ENCODE assay signal across 2 cellular contexts in the genomic region with DNA sequence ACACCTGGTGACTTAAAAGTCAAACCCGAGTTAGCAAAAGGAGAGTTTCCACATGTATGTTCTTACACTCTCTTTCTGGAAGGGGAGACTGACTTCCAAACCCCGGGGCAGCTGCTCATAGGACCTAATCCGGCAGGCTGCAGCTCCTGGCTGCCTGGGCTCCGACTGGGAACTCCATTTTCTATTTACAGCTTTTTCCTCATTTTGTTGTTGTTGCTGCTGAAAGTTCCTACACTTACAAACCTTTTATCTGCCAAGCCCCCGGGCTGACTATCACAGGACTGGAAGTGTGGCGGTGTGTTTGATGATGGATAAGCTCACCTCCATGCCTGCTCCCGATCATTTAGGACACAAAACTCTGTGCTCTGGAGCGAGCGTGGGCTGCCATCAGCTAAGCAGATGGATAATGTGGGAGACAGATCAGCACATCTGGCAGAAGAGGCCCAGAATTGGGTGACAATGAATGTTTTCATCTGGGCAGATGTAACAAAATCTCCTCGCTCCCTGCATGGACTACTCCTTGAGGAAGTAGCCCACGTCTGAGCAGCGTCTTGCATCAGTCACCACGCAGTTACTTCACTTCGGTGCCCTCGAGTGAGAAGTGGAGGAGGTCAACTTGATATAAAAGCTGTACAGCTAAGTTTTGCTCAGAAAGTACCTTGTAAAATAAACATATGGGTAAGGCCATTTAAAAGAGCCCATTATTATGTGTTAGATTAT.
TF ChIP-seq lines count a peak whose summit lies in the region.

No MANE protein-coding gene starts in this region.

TF ChIP-seq in IMR-90, 13 proteins besides CTCF, POLR2A, EP300 and RAD21:
- TF ChIP-seq NFE2L2 (IDR thresholded peaks at IDR 0.05; ENCODE audit: low read depth, low read length) (no peak), BHLHE40 (IDR thresholded peaks at IDR 0.05; ENCODE audit: low read depth, low read length) (no peak), RFX5 (IDR thresholded peaks at IDR 0.05; ENCODE audit: low read depth, low read length) (no peak), CHD1 (IDR thresholded peaks at IDR 0.05; ENCODE audit: low read depth, low read length) (no peak), SMC3 (IDR thresholded peaks at IDR 0.05; ENCODE audit: low read depth, low read length) (no peak), MAFK (IDR thresholded peaks at IDR 0.05; ENCODE audit: low read depth, low read length) (no peak), MXI1 (IDR thresholded peaks at IDR 0.05; ENCODE audit: borderline replicate concordance, low read depth, low read length) (no peak), MAZ (IDR thresholded peaks at IDR 0.05; ENCODE audit: borderline replicate concordance, low read depth, low read length) (no peak)
- TF ChIP-seq, protein P1, sequence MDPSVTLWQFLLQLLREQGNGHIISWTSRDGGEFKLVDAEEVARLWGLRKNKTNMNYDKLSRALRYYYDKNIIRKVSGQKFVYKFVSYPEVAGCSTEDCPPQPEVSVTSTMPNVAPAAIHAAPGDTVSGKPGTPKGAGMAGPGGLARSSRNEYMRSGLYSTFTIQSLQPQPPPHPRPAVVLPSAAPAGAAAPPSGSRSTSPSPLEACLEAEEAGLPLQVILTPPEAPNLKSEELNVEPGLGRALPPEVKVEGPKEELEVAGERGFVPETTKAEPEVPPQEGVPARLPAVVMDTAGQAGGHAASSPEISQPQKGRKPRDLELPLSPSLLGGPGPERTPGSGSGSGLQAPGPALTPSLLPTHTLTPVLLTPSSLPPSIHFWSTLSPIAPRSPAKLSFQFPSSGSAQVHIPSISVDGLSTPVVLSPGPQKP (IDR thresholded peaks at IDR 0.05; ENCODE audit: borderline replicate concordance, low read depth, low read length), result no peak

TF ChIP-seq in GM23338, 12 proteins besides CTCF, POLR2A, EP300 and RAD21:
- TF ChIP-seq, protein P2, sequence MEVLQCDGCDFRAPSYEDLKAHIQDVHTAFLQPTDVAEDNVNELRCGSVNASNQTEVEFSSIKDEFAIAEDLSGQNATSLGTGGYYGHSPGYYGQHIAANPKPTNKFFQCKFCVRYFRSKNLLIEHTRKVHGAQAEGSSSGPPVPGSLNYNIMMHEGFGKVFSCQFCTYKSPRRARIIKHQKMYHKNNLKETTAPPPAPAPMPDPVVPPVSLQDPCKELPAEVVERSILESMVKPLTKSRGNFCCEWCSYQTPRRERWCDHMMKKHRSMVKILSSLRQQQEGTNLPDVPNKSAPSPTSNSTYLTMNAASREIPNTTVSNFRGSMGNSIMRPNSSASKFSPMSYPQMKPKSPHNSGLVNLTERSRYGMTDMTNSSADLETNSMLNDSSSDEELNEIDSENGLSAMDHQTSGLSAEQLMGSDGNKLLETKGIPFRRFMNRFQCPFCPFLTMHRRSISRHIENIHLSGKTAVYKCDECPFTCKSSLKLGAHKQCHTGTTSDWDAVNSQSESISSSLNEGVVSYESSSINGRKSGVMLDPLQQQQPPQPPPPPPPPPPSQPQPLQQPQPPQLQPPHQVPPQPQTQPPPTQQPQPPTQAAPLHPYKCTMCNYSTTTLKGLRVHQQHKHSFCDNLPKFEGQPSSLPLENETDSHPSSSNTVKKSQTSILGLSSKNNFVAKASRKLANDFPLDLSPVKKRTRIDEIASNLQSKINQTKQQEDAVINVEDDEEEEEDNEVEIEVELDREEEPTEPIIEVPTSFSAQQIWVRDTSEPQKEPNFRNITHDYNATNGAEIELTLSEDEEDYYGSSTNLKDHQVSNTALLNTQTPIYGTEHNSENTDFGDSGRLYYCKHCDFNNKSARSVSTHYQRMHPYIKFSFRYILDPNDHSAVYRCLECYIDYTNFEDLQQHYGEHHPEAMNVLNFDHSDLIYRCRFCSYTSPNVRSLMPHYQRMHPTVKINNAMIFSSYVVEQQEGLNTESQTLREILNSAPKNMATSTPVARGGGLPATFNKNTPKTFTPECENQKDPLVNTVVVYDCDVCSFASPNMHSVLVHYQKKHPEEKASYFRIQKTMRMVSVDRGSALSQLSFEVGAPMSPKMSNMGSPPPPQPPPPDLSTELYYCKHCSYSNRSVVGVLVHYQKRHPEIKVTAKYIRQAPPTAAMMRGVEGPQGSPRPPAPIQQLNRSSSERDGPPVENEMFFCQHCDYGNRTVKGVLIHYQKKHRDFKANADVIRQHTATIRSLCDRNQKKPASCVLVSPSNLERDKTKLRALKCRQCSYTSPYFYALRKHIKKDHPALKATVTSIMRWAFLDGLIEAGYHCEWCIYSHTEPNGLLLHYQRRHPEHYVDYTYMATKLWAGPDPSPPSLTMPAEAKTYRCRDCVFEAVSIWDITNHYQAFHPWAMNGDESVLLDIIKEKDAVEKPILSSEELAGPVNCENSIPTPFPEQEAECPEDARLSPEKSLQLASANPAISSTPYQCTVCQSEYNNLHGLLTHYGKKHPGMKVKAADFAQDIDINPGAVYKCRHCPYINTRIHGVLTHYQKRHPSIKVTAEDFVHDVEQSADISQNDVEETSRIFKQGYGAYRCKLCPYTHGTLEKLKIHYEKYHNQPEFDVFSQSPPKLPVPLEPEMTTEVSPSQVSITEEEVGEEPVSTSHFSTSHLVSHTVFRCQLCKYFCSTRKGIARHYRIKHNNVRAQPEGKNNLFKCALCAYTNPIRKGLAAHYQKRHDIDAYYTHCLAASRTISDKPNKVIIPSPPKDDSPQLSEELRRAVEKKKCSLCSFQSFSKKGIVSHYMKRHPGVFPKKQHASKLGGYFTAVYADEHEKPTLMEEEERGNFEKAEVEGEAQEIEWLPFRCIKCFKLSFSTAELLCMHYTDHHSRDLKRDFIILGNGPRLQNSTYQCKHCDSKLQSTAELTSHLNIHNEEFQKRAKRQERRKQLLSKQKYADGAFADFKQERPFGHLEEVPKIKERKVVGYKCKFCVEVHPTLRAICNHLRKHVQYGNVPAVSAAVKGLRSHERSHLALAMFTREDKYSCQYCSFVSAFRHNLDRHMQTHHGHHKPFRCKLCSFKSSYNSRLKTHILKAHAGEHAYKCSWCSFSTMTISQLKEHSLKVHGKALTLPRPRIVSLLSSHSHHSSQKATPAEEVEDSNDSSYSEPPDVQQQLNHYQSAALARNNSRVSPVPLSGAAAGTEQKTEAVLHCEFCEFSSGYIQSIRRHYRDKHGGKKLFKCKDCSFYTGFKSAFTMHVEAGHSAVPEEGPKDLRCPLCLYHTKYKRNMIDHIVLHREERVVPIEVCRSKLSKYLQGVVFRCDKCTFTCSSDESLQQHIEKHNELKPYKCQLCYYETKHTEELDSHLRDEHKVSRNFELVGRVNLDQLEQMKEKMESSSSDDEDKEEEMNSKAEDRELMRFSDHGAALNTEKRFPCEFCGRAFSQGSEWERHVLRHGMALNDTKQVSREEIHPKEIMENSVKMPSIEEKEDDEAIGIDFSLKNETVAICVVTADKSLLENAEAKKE (CRISPR knock-in tag; IDR thresholded peaks at IDR 0.05), result no peak
- TF ChIP-seq POLR2AphosphoS5 (IDR thresholded peaks at IDR 0.05; ENCODE audit: low read depth) (no peak), EZH2phosphoT487 (IDR thresholded peaks at IDR 0.05; ENCODE audit: unreplicated experiment) (no peak), ZNF114 (CRISPR knock-in tag; IDR thresholded peaks at IDR 0.05) (no peak), CREB1 (CRISPR knock-in tag; IDR thresholded peaks at IDR 0.05; ENCODE audit: low read depth) (no peak), STAT1 (IDR thresholded peaks at IDR 0.05; ENCODE audit: unreplicated experiment) (no peak), ZNF331 (CRISPR knock-in tag; IDR thresholded peaks at IDR 0.05; ENCODE audit: low read depth) (no peak), EZH2 (IDR thresholded peaks at IDR 0.05; ENCODE audit: low read depth, unreplicated experiment) (no peak), JUNB (IDR thresholded peaks at IDR 0.05; ENCODE audit: unreplicated experiment) (no peak), NANOG (IDR thresholded peaks at IDR 0.05; ENCODE audit: borderline replicate concordance) (no peak)
- TF ChIP-seq, protein P3, sequence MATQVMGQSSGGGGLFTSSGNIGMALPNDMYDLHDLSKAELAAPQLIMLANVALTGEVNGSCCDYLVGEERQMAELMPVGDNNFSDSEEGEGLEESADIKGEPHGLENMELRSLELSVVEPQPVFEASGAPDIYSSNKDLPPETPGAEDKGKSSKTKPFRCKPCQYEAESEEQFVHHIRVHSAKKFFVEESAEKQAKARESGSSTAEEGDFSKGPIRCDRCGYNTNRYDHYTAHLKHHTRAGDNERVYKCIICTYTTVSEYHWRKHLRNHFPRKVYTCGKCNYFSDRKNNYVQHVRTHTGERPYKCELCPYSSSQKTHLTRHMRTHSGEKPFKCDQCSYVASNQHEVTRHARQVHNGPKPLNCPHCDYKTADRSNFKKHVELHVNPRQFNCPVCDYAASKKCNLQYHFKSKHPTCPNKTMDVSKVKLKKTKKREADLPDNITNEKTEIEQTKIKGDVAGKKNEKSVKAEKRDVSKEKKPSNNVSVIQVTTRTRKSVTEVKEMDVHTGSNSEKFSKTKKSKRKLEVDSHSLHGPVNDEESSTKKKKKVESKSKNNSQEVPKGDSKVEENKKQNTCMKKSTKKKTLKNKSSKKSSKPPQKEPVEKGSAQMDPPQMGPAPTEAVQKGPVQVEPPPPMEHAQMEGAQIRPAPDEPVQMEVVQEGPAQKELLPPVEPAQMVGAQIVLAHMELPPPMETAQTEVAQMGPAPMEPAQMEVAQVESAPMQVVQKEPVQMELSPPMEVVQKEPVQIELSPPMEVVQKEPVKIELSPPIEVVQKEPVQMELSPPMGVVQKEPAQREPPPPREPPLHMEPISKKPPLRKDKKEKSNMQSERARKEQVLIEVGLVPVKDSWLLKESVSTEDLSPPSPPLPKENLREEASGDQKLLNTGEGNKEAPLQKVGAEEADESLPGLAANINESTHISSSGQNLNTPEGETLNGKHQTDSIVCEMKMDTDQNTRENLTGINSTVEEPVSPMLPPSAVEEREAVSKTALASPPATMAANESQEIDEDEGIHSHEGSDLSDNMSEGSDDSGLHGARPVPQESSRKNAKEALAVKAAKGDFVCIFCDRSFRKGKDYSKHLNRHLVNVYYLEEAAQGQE (IDR thresholded peaks at IDR 0.05; ENCODE audit: unreplicated experiment), result no peak
- TF ChIP-seq, protein P4, sequence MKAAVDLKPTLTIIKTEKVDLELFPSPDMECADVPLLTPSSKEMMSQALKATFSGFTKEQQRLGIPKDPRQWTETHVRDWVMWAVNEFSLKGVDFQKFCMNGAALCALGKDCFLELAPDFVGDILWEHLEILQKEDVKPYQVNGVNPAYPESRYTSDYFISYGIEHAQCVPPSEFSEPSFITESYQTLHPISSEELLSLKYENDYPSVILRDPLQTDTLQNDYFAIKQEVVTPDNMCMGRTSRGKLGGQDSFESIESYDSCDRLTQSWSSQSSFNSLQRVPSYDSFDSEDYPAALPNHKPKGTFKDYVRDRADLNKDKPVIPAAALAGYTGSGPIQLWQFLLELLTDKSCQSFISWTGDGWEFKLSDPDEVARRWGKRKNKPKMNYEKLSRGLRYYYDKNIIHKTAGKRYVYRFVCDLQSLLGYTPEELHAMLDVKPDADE (IDR thresholded peaks at IDR 0.05), result no peak
TF ChIP-seq in GM23338: peak in this region for 0.
